Comparison of ENCODE assay signal across 8 cellular contexts in genomic region chr15:88894819-88895767, GRCh38. TPM values are rescaled to one million over a fixed set of nuclear protein-coding genes. Genes with fewer than 3 reads are reported as not detected.
DNase-seq lines count a peak whose midpoint lies in the region; ATAC-seq and TF ChIP-seq lines count a peak whose summit lies in the region.

TSS of gene HAPLN3 (minus strand) at chr15:88895544. CDS start at chr15:88887298, 8,246 bp downstream.

- no peaks in the 10 kb centered on the region for H3K9me3 Mint-ChIP-seq in activated T-helper 17 cell treated with anti-CD3 and anti-CD28 coated beads, Interleukin-2, amount 50 U/mL, for 72 hours

- no peak for TF ChIP-seq CTCF in heart left ventricle (IDR thresholded peaks at IDR 0.05)
- TF ChIP-seq CTCF in retinal pigment epithelial cell (conservative IDR thresholded peaks at IDR 0.05; ENCODE audit: low read depth, low read length), result no peak

- peak; percentile 49 for DNase-seq in OCI-M1 (lab: John Stamatoyannopoulos, UW)
- no peak for DNase-seq in heart left ventricle
- DNase-seq in retinal pigment epithelial cell (ENCODE audit: low read depth), result no peak

- ATAC-seq in GM19463 (IDR thresholded peaks at IDR 0.05; ENCODE audit: unreplicated experiment) (peak; percentile 63), heart left ventricle (peak in 3 of 4 donors; percentile 12 to 27 (median 21)), GM21576 (IDR thresholded peaks at IDR 0.05; ENCODE audit: unreplicated experiment) (no peak), HG02870 (IDR thresholded peaks at IDR 0.05; ENCODE audit: unreplicated experiment) (no peak)
- ATAC-seq in activated T-helper 17 cell treated with anti-CD3 and anti-CD28 coated beads, Interleukin-2, amount 50 U/mL, for 72 hours (replicated peaks), result peak; percentile 65

- no peaks in the 10 kb centered on the region for H3K79me2 ChIP-seq in ACC112 (ENCODE audit: control insufficient read depth, insufficient read depth, low read length, unreplicated experiment)

- H3K36me3 Mint-ChIP-seq in activated T-helper 17 cell treated with anti-CD3 and anti-CD28 coated beads, Interleukin-2, amount 50 U/mL, for 72 hours (ENCODE audit: low read depth), result peaks cover 5% of the 10 kb centered on the region

- peak within 1 kb of the TSS; percentile 36 for H2AFZ ChIP-seq in ACC112 (ENCODE audit: low read length, unreplicated experiment)

- no peaks in the 10 kb centered on the region for H3K36me3 ChIP-seq in ACC112 (ENCODE audit: insufficient read depth, low read length)
- H3K36me3 ChIP-seq in heart left ventricle, result peaks cover 0 to 18% (median 13%) of the 10 kb centered on the region in 9 donors

- peaks cover 15% of the 10 kb centered on the region for H3K4me1 Mint-ChIP-seq in activated T-helper 17 cell treated with anti-CD3 and anti-CD28 coated beads, Interleukin-2, amount 50 U/mL, for 72 hours

- H3K27ac ChIP-seq in ACC112 (ENCODE audit: low read depth, low read length), result no peak within 1 kb of the TSS
- peak within 1 kb of the TSS in 5 of 12 donors; percentile 9 to 81 (median 61) for H3K27ac ChIP-seq in heart left ventricle

- H3K9me3 ChIP-seq in heart left ventricle, result no peaks in the 10 kb centered on the region

- H3K4me3 Mint-ChIP-seq in activated T-helper 17 cell treated with anti-CD3 and anti-CD28 coated beads, Interleukin-2, amount 50 U/mL, for 72 hours, result peak within 1 kb of the TSS; percentile 89

- TF ChIP-seq POLR2A in heart left ventricle (IDR thresholded peaks at IDR 0.05), result no peak

- H3K4me1 ChIP-seq in ACC112 (ENCODE audit: control insufficient read depth, insufficient read depth, low read length, unreplicated experiment) (peaks cover 8% of the 10 kb centered on the region), heart left ventricle (peaks cover 5 to 57% (median 42%) of the 10 kb centered on the region in 12 donors)

- H3K27me3 ChIP-seq in ACC112 (ENCODE audit: insufficient read depth, low read length), result peaks cover 4% of the 10 kb centered on the region; the same call in 1 of the 2 replicates
- peaks cover 0 to 8% (median 0%) of the 10 kb centered on the region in 9 donors for H3K27me3 ChIP-seq in heart left ventricle

- 1 to 11% (median 2%) methylated on average over 25 to 70 of the region's 70 CpGs for WGBS in heart left ventricle, 4 donors

- intact Hi-C loops in heart left ventricle (cut with DNase I), result loop anchor here in 8 of 10 donors (5.0 to 10.0 kb wide), 6 partner anchors 240 to 282 kb away; partner anchors contain the start of gene AEN (in 5 of the 8)

- peak within 1 kb of the TSS; percentile 81 for H3K27ac Mint-ChIP-seq in activated T-helper 17 cell treated with anti-CD3 and anti-CD28 coated beads, Interleukin-2, amount 50 U/mL, for 72 hours

- H3K27me3 Mint-ChIP-seq in activated T-helper 17 cell treated with anti-CD3 and anti-CD28 coated beads, Interleukin-2, amount 50 U/mL, for 72 hours, result no peaks in the 10 kb centered on the region

- H3K4me3 ChIP-seq in ACC112 (ENCODE audit: low read depth, low read length) (peak within 1 kb of the TSS; percentile 79), heart left ventricle (peak within 1 kb of the TSS; percentile 1 to 84 (median 58)), retinal pigment epithelial cell (ENCODE audit: low read length) (peak within 1 kb of the TSS; percentile 49)

RNA-seq across cellular contexts. Expression of gene HAPLN3, which starts in this region (rescaled TPM):
- 10 to 100 TPM; 31.6 to 38.6 TPM for total RNA-seq in activated T-helper 17 cell treated with anti-CD3 and anti-CD28 coated beads, Interleukin-2, amount 50 U/mL, for 72 hours
- total RNA-seq in heart left ventricle, result 10 to 100 TPM in 1 of 9 donors, 1 to 10 TPM in 8; 1.2 to 32.9 (median 3.3) TPM
- polyA plus RNA-seq in heart left ventricle, result 1 to 10 TPM; 1.5 to 6.8 TPM

Comparison
In these comparisons a context has a peak if more than half of its experiments do, and no peak if none do; other contexts are left out.
1. ATAC-seq: peak in GM19463 (single experiment), activated T-helper 17 cell treated with anti-CD3 and anti-CD28 coated beads, Interleukin-2, amount 50 U/mL, for 72 hours (single experiment) and heart left ventricle (3 of 4); none in GM21576 (single experiment) and HG02870 (single experiment).
2. Peak in every context shown above with its lines, with median percentiles within 50 percentile points of each other: H3K4me3 ChIP-seq.